ENCODE assay signal across 26 cellular contexts in the genomic region with DNA sequence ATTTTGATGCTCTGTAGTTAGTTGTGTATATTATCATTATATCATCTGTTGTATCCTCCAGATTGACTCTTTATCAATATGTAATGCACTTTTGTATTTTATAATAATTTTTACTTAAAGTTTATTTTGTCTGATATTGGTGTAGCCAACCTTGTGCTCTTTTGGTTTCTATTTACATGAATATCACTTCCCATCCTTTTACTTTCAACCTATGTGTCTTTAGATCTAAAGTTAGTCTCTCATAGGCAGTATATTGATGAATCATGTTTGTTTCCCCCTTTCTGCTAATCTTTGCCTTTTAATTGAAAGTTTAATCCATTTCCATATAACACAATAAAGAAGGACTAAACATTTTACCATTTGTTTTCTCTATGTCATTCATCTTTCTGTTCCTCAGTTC. TPM values are rescaled to one million over a fixed set of nuclear protein-coding genes. Genes with fewer than 3 reads are reported as not detected.
DNase-seq lines count a peak whose midpoint lies in the region; ATAC-seq, FAIRE-seq and TF ChIP-seq lines count a peak whose summit lies in the region.
"Had no signal": no experiment of that assay in that cellular context is flagged by ENCODE, and none has a peak within 500 bp of the region (broad histone marks: within the 10 kb centered on the region; RNA-seq: fewer than 3 reads in every experiment).

No MANE protein-coding gene starts in this region.

- ATAC-seq in GM18867 (IDR thresholded peaks at IDR 0.05; ENCODE audit: unreplicated experiment) (peak; percentile 54), HG02798 (IDR thresholded peaks at IDR 0.05; ENCODE audit: poor library complexity, unreplicated experiment) (peak; percentile 47), GM21360 (IDR thresholded peaks at IDR 0.05; ENCODE audit: unreplicated experiment) (no peak)
- ATAC-seq: activated CD4-positive, CD25-positive, alpha-beta regulatory T cell treated with anti-CD3 and anti-CD28 coated beads, Interleukin-2, amount 50 U/mL, for 24 hours; foreskin keratinocyte; HCT116; left lobe of liver; natural killer cell had no signal

- TF ChIP-seq POLR2A in GM12891 (IDR thresholded peaks at IDR 0.05; ENCODE audit: low read depth, low read length), result no peak

- H3K27me3 ChIP-seq in ACC112 (ENCODE audit: insufficient read depth, low read length) (0 out of 2 replicates have a peak, but pooled peaks cover 4% of the 10 kb centered on the region), OCI-LY3 (ENCODE audit: low read depth, low read length) (no peaks in the 10 kb centered on the region)
- H3K27me3 ChIP-seq: adrenal gland; BLaER1 treated with 17β-estradiol and CSF1 and Interleukin-3, amounts not matched to agents 10 nM and 100 nM; MG63 had no signal

- no peaks in the 10 kb centered on the region for H3K4me1 Mint-ChIP-seq in mesothelial cell of epicardium
- H3K4me1 Mint-ChIP-seq: activated CD4-positive, alpha-beta memory T cell treated with anti-CD3 and anti-CD28 coated beads, Interleukin-2, amount 10 ng/mL, durations not matched to agents 7 days and 5 days; natural killer cell had no signal

- H3K9me3 Mint-ChIP-seq in mesothelial cell of epicardium, result peaks cover 24% of the 10 kb centered on the region

- no peaks in the 10 kb centered on the region for H3K27me3 Mint-ChIP-seq in mesothelial cell of epicardium (ENCODE audit: low read depth)
- H3K27me3 Mint-ChIP-seq: activated CD4-positive, alpha-beta memory T cell treated with anti-CD3 and anti-CD28 coated beads, Interleukin-2, amount 10 ng/mL, durations not matched to agents 7 days and 5 days had no signal

- H3K27ac ChIP-seq in ACC112 (ENCODE audit: low read depth, low read length) (no peak overlapping the region), OCI-LY3 (ENCODE audit: low read length) (peak overlapping the region; percentile 93)
- H3K27ac ChIP-seq: adrenal gland; BLaER1 treated with 17β-estradiol and CSF1 and Interleukin-3, amounts not matched to agents 10 nM and 100 nM; foreskin keratinocyte had no signal

- peak overlapping the region; percentile 85 for H3K4me2 ChIP-seq in OCI-LY3 (ENCODE audit: low read length)

- DNase-seq in mesothelial cell of epicardium (ENCODE audit: low spot score in 2 of 2, unreplicated experiment in 2 of 2) (no peak), GM12891 (ENCODE audit: insufficient read length, low spot score) (no peak), DMS 273 treated with DMSO at 0.1 percent for 48 hours (lab: John Stamatoyannopoulos, UW) (no peak)
- DNase-seq: ACHN; activated CD4-positive, alpha-beta memory T cell treated with anti-CD3 and anti-CD28 coated beads, Interleukin-2, amount 10 ng/mL, durations not matched to agents 7 days and 5 days; activated T-cell treated with anti-CD3 and anti-CD28 coated beads, Interleukin-2, amount 50 U/mL, for 1 hour; adrenal gland; Calu3; effector memory CD4-positive, alpha-beta T cell; foreskin keratinocyte; MG63; natural killer cell; NCI-H1694; NCI-H69; trophoblast cell had no signal

- no peaks in the 10 kb centered on the region for H4K20me1 ChIP-seq in OCI-LY3 (ENCODE audit: insufficient read depth, low read length)
- H4K20me1 ChIP-seq: BLaER1 treated with 17β-estradiol and CSF1 and Interleukin-3, amounts not matched to agents 10 nM and 100 nM had no signal

- H3K27ac Mint-ChIP-seq in mesothelial cell of epicardium, result no peak overlapping the region
- H3K27ac Mint-ChIP-seq: activated CD4-positive, alpha-beta memory T cell treated with anti-CD3 and anti-CD28 coated beads, Interleukin-2, amount 10 ng/mL, durations not matched to agents 7 days and 5 days; natural killer cell had no signal

- H2AFZ ChIP-seq in ACC112 (ENCODE audit: low read length, unreplicated experiment) (peak overlapping the region; percentile 45), OCI-LY3 (ENCODE audit: low read depth, low read length) (no peak overlapping the region)

- no peak overlapping the region for H3K4me3 Mint-ChIP-seq in mesothelial cell of epicardium
- H3K4me3 Mint-ChIP-seq: activated CD4-positive, alpha-beta memory T cell treated with anti-CD3 and anti-CD28 coated beads, Interleukin-2, amount 10 ng/mL, durations not matched to agents 7 days and 5 days; natural killer cell had no signal

- H3K9ac ChIP-seq in OCI-LY3 (ENCODE audit: low read length), result peak overlapping the region; percentile 70
- H3K9ac ChIP-seq: BLaER1 treated with 17β-estradiol and CSF1 and Interleukin-3, amounts not matched to agents 10 nM and 100 nM had no signal

- no peaks in the 10 kb centered on the region for H3K4me1 ChIP-seq in ACC112 (ENCODE audit: control insufficient read depth, insufficient read depth, low read length, unreplicated experiment)
- H3K4me1 ChIP-seq in OCI-LY3 (ENCODE audit: low read length), result peaks cover 47% of the 10 kb centered on the region
- H3K4me1 ChIP-seq: adrenal gland, foreskin keratinocyte had no signal

- H3K36me3 Mint-ChIP-seq in mesothelial cell of epicardium, result peaks cover 2% of the 10 kb centered on the region

- no peak for TF ChIP-seq CTCF in OCI-LY3 (IDR thresholded peaks at IDR 0.05; ENCODE audit: low read depth, low read length)
- TF ChIP-seq CTCF in mesothelial cell of epicardium (IDR thresholded peaks at IDR 0.05; ENCODE audit: unreplicated experiment), result no peak

- peak overlapping the region; percentile 42 for H3K4me3 ChIP-seq in ACC112 (ENCODE audit: low read depth, low read length)
- H3K4me3 ChIP-seq in OCI-LY3 (ENCODE audit: low read length), result peak overlapping the region; percentile 60
- H3K4me3 ChIP-seq: adrenal gland; BLaER1 treated with 17β-estradiol and CSF1 and Interleukin-3, amounts not matched to agents 10 nM and 100 nM; MG63 had no signal

- H3K36me3 ChIP-seq in ACC112 (ENCODE audit: insufficient read depth, low read length) (no peaks in the 10 kb centered on the region), OCI-LY3 (replicated peaks; ENCODE audit: low read depth, low read length) (peaks cover 22% of the 10 kb centered on the region)
- H3K36me3 ChIP-seq: adrenal gland; BLaER1 treated with 17β-estradiol and CSF1 and Interleukin-3, amounts not matched to agents 10 nM and 100 nM; MG63 had no signal

- FAIRE-seq in GM12891 (lab: Jason Lieb, UNC), result no peak

- H3K79me2 ChIP-seq in ACC112 (ENCODE audit: control insufficient read depth, insufficient read depth, low read length, unreplicated experiment) (no peaks in the 10 kb centered on the region), OCI-LY3 (ENCODE audit: low read length) (no peaks in the 10 kb centered on the region)

- peaks cover 7% of the 10 kb centered on the region; the same call in 1 of the 2 replicates for H3K9me3 ChIP-seq in OCI-LY3 (ENCODE audit: insufficient read depth, low read length)
- H3K9me3 ChIP-seq: adrenal gland had no signal

TF ChIP-seq in GM12891, 5 proteins besides CTCF, POLR2A, EP300 and RAD21:
- TF ChIP-seq PAX5 (IDR thresholded peaks at IDR 0.05; ENCODE audit: insufficient read depth, low read length, severe bottlenecking), result no peak
- TF ChIP-seq SPI1 (IDR thresholded peaks at IDR 0.05; ENCODE audit: low read depth, low read length), result no peak
- no peak for TF ChIP-seq POLR2AphosphoS5 (IDR thresholded peaks at IDR 0.05; ENCODE audit: low read depth, low read length)
- TF ChIP-seq POU2F2 (IDR thresholded peaks at IDR 0.05; ENCODE audit: low read depth, low read length), result no peak
- TF ChIP-seq TAF1 (IDR thresholded peaks at IDR 0.05; ENCODE audit: low read depth, low read length), result no peak

RNA-seq across cellular contexts. Expression of a gene that starts 28.1 kb away (rescaled TPM):
- total RNA-seq in mesothelial cell of epicardium, result not detected in 3 replicates
- polyA plus RNA-seq in GM12891 (2012; ENCODE audit: low read depth, missing spikeins), result not detected
- total RNA-seq: activated CD4-positive, alpha-beta memory T cell treated with anti-CD3 and anti-CD28 coated beads, Interleukin-2, amount 10 ng/mL, durations not matched to agents 7 days and 5 days; adrenal gland; Calu3; foreskin keratinocyte; left lobe of liver; osteoblast had no signal
- polyA plus RNA-seq: adrenal gland, esophagus, foreskin keratinocyte had no signal
